Comparison of ENCODE assay signal across 1 cellular context in genomic region chr6:80001337-80001736, GRCh38.
TF ChIP-seq lines count a peak whose summit lies in the region.

No MANE protein-coding gene starts in this region.

TF ChIP-seq in HepG2, 621 proteins besides CTCF, POLR2A, EP300 and RAD21:
- TF ChIP-seq MAFK (conservative IDR thresholded peaks at IDR 0.05 in 1 of 2, IDR thresholded peaks at IDR 0.05 in 1 of 2; ENCODE audit: low read length in 2 of 2) (peak; percentile 41 to 62; a peak in 3 of 4 replicates), MAFF (IDR thresholded peaks at IDR 0.05; ENCODE audit: low read depth, low read length) (peak; percentile 49; the same call in 1 of the 2 replicates), TAF15 (IDR thresholded peaks at IDR 0.05; ENCODE audit: low read depth, low read length, poor library complexity, severe bottlenecking) (no peak)
